ENCODE assay signal across 12 cellular contexts in the genomic region with DNA sequence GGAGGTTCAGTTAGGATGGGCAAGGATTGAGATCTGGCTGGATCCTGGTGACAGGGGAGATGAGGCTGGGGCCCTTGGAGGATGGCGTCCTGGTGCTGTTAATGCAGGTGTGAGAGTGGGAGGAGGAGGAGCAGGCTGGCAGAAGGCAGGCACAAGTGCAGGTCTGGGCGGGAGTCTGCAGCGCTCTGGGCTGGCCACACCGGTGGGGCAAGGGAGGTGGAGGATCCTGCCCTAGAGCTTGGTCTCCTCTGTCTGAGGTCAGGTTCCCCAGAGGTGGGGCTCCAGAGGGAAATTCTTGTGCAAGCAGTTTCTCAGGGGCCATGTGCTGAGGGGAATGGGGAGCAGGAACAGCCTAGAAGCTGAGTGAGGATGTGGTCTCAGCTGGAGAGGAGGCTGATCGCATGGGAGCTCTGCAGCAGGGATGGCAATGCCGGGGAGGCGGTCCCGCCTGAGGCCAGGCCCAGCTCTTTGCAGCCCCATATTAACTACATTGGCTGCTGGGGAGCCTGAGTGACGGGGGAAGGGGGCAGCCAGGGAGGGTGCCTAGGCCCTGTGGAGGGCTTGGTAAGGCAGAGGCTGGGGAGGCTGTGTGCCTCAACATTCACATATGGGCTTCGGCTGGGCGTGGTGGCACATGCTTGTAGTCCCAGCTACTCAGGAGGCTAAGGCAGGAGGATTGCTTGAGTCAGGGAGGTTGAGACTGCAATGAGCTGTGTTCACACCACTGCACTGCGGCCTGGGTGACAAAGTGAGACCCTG. TPM values are rescaled to one million over a fixed set of nuclear protein-coding genes. Genes with fewer than 3 reads are reported as not detected.
A peak's percentile ranks its signal among the peaks of the same experiment; 100 is the strongest.
DNase-seq lines count a peak whose midpoint lies in the region; ATAC-seq and TF ChIP-seq lines count a peak whose summit lies in the region.
"Not testable (repeated sequence)": the region's sequence is repeated elsewhere in the genome, so short reads cannot be mapped to it uniquely, and the experiment has no call there.
"Had no signal": no experiment of that assay in that cellular context is flagged by ENCODE, and none has a peak within 500 bp of the region (broad histone marks: within the 10 kb centered on the region; RNA-seq: fewer than 3 reads in every experiment).

No MANE protein-coding gene starts in this region.

- H3K27me3 Mint-ChIP-seq in activated CD4-positive, alpha-beta T cell treated with anti-CD3 and anti-CD28 coated beads, Interleukin-2, amount 10 ng/mL, durations not matched to agents 24 days and 14 days; activated T-cell treated with anti-CD3 and anti-CD28 coated beads, Interleukin-2, amount 50 U/mL, for 72 hours (ENCODE audit: low read depth); effector memory CD8-positive, alpha-beta T cell; natural killer cell treated with Interleukin-12 subunit alpha and Interleukin-12 subunit beta and Interleukin-15 and Interleukin-18, amount 100 ng/mL, for 72 hours: not testable (repeated sequence)

- peaks cover 67% of the 10 kb centered on the region for H3K4me1 Mint-ChIP-seq in activated CD4-positive, alpha-beta T cell treated with anti-CD3 and anti-CD28 coated beads, Interleukin-2, amount 10 ng/mL, durations not matched to agents 24 days and 14 days
- peaks cover 82% of the 10 kb centered on the region for H3K4me1 Mint-ChIP-seq in activated T-cell treated with anti-CD3 and anti-CD28 coated beads, Interleukin-2, amount 50 U/mL, for 72 hours (ENCODE audit: low read depth)
- peaks cover 52 to 66% of the 10 kb centered on the region in 2 donors for H3K4me1 Mint-ChIP-seq in effector memory CD8-positive, alpha-beta T cell (ENCODE audit: low read depth in 2 of 2)
- peaks cover 65 to 74% of the 10 kb centered on the region in 2 donors for H3K4me1 Mint-ChIP-seq in natural killer cell treated with Interleukin-12 subunit alpha and Interleukin-12 subunit beta and Interleukin-15 and Interleukin-18, amount 100 ng/mL, for 72 hours (ENCODE audit: low read depth in 2 of 2)

- TF ChIP-seq CTCF in HL-60 (IDR thresholded peaks at IDR 0.05; ENCODE audit: insufficient read depth, low read length), result not testable (repeated sequence)

- H3K27me3 ChIP-seq in HL-60 (ENCODE audit: insufficient read depth, poor library complexity, severe bottlenecking), result not testable (repeated sequence)

- peak overlapping the region; percentile 78; the same call in 1 of the 2 replicates for H3K27ac ChIP-seq in HL-60 (replicated peaks)

- peaks cover 35% of the 10 kb centered on the region for H3K36me3 Mint-ChIP-seq in activated CD4-positive, alpha-beta T cell treated with anti-CD3 and anti-CD28 coated beads, Interleukin-2, amount 10 ng/mL, durations not matched to agents 24 days and 14 days (ENCODE audit: low read depth)
- H3K36me3 Mint-ChIP-seq in activated T-cell treated with anti-CD3 and anti-CD28 coated beads, Interleukin-2, amount 50 U/mL, for 72 hours (ENCODE audit: insufficient read depth in 2 of 2), result not testable (repeated sequence)
- H3K36me3 Mint-ChIP-seq in effector memory CD8-positive, alpha-beta T cell (ENCODE audit: insufficient read depth), result peaks cover 17% of the 10 kb centered on the region
- H3K36me3 Mint-ChIP-seq in natural killer cell treated with Interleukin-12 subunit alpha and Interleukin-12 subunit beta and Interleukin-15 and Interleukin-18, amount 100 ng/mL, for 72 hours, result peaks cover 31% of the 10 kb centered on the region

- H3K27ac Mint-ChIP-seq in activated CD4-positive, alpha-beta T cell treated with anti-CD3 and anti-CD28 coated beads, Interleukin-2, amount 10 ng/mL, durations not matched to agents 24 days and 14 days, result peak overlapping the region; percentile 52
- not testable (repeated sequence) for H3K27ac Mint-ChIP-seq in activated T-cell treated with anti-CD3 and anti-CD28 coated beads, Interleukin-2, amount 50 U/mL, for 72 hours
- H3K27ac Mint-ChIP-seq in effector memory CD8-positive, alpha-beta T cell, result peak overlapping the region; percentile 46 to 76
- peak overlapping the region; percentile 82 to 92 for H3K27ac Mint-ChIP-seq in natural killer cell treated with Interleukin-12 subunit alpha and Interleukin-12 subunit beta and Interleukin-15 and Interleukin-18, amount 100 ng/mL, for 72 hours

- H3K4me3 Mint-ChIP-seq in activated CD4-positive, alpha-beta T cell treated with anti-CD3 and anti-CD28 coated beads, Interleukin-2, amount 10 ng/mL, durations not matched to agents 24 days and 14 days; activated T-cell treated with anti-CD3 and anti-CD28 coated beads, Interleukin-2, amount 50 U/mL, for 72 hours; effector memory CD8-positive, alpha-beta T cell: not testable (repeated sequence)
- H3K4me3 Mint-ChIP-seq in natural killer cell treated with Interleukin-12 subunit alpha and Interleukin-12 subunit beta and Interleukin-15 and Interleukin-18, amount 100 ng/mL, for 72 hours, result peak overlapping the region; percentile 69

- DNase-seq in HL-60 (ENCODE audit: low read depth in 1 of 2, low spot score in 1 of 2), result peak in 1 of 2 experiments; percentile 36
- DNase-seq in activated CD4-positive, alpha-beta T cell treated with anti-CD3 and anti-CD28 coated beads, Interleukin-2, amount 10 ng/mL, durations not matched to agents 24 days and 14 days, result peak; percentile 71
- not testable (repeated sequence) for DNase-seq in activated T-cell treated with anti-CD3 and anti-CD28 coated beads, Interleukin-2, amount 50 U/mL, for 72 hours; effector memory CD8-positive, alpha-beta T cell; natural killer cell treated with Interleukin-12 subunit alpha and Interleukin-12 subunit beta and Interleukin-15 and Interleukin-18, amount 100 ng/mL, for 72 hours (ENCODE audit: low spot score)

- H3K9me3 Mint-ChIP-seq in activated CD4-positive, alpha-beta T cell treated with anti-CD3 and anti-CD28 coated beads, Interleukin-2, amount 10 ng/mL, durations not matched to agents 24 days and 14 days; activated T-cell treated with anti-CD3 and anti-CD28 coated beads, Interleukin-2, amount 50 U/mL, for 72 hours; effector memory CD8-positive, alpha-beta T cell; natural killer cell treated with Interleukin-12 subunit alpha and Interleukin-12 subunit beta and Interleukin-15 and Interleukin-18, amount 100 ng/mL, for 72 hours: not testable (repeated sequence)

- ATAC-seq in activated T-cell treated with anti-CD3 and anti-CD28 coated beads, Interleukin-2, amount 50 U/mL, for 72 hours (replicated peaks in 1 of 2), result peak; percentile 63 to 81
- peak; percentile 48 for ATAC-seq in effector memory CD8-positive, alpha-beta T cell (replicated peaks)
- peak; percentile 51 to 69 for ATAC-seq in natural killer cell treated with Interleukin-12 subunit alpha and Interleukin-12 subunit beta and Interleukin-15 and Interleukin-18, amount 100 ng/mL, for 72 hours

- H3K4me3 ChIP-seq in HL-60 (replicated peaks; ENCODE audit: insufficient read depth, low read length), result not testable (repeated sequence)

- intact Hi-C loops in activated CD4-positive, alpha-beta T cell treated with anti-CD3 and anti-CD28 coated beads, Interleukin-2, amount 10 ng/mL, durations not matched to agents 24 days and 14 days (cut with micrococcal nuclease), result not testable (repeated sequence)

RNA-seq across cellular contexts. Expression of gene MMP25, which starts 6.4 kb away (rescaled TPM):
- 8.1 and 10.2 TPM in 2 replicates for total RNA-seq in activated CD4-positive, alpha-beta T cell treated with anti-CD3 and anti-CD28 coated beads, Interleukin-2, amount 10 ng/mL, durations not matched to agents 24 days and 14 days
- total RNA-seq in activated T-cell treated with anti-CD3 and anti-CD28 coated beads, Interleukin-2, amount 50 U/mL, for 72 hours, result 1 to 10 TPM; 2.3 to 5.2 TPM
- 10 to 100 TPM; 54.3 to 66.6 TPM for total RNA-seq in natural killer cell treated with Interleukin-12 subunit alpha and Interleukin-12 subunit beta and Interleukin-15 and Interleukin-18, amount 100 ng/mL, for 72 hours
- total RNA-seq: hepatocyte had no signal

RNA-seq across cellular contexts. Expression of gene IL32, which starts 12.7 kb away (rescaled TPM):
- total RNA-seq in activated CD4-positive, alpha-beta T cell treated with anti-CD3 and anti-CD28 coated beads, Interleukin-2, amount 10 ng/mL, durations not matched to agents 24 days and 14 days, result 918 and 934 TPM in 2 replicates
- 1,000 to 10,000 TPM; 1,427 to 2,251 TPM for total RNA-seq in activated T-cell treated with anti-CD3 and anti-CD28 coated beads, Interleukin-2, amount 50 U/mL, for 72 hours
- total RNA-seq in natural killer cell treated with Interleukin-12 subunit alpha and Interleukin-12 subunit beta and Interleukin-15 and Interleukin-18, amount 100 ng/mL, for 72 hours, result 1,000 to 10,000 TPM in 1 of 2 donors, 100 to 1,000 TPM in 1; 678 to 1,235 TPM

RNA-seq across cellular contexts. Expression of gene BICDL2, which starts 16.0 kb away (rescaled TPM):
- 0.43 and 0.63 TPM in 2 replicates for total RNA-seq in activated CD4-positive, alpha-beta T cell treated with anti-CD3 and anti-CD28 coated beads, Interleukin-2, amount 10 ng/mL, durations not matched to agents 24 days and 14 days
- total RNA-seq in activated T-cell treated with anti-CD3 and anti-CD28 coated beads, Interleukin-2, amount 50 U/mL, for 72 hours, result under 1 TPM in 1 of 2 donors, not detected in 1; 0.30 TPM
- under 1 TPM; 0.50 to 0.67 TPM for total RNA-seq in natural killer cell treated with Interleukin-12 subunit alpha and Interleukin-12 subunit beta and Interleukin-15 and Interleukin-18, amount 100 ng/mL, for 72 hours
- total RNA-seq: HT1080, M059J, osteoblast, pulmonary artery endothelial cell, Right ventricle myocardium superior, tibial nerve had no signal

RNA-seq across cellular contexts. Expression of gene THOC6, which starts 28.9 kb away (rescaled TPM):
- 55.3 and 57.0 TPM in 2 replicates for total RNA-seq in activated CD4-positive, alpha-beta T cell treated with anti-CD3 and anti-CD28 coated beads, Interleukin-2, amount 10 ng/mL, durations not matched to agents 24 days and 14 days
- 10 to 100 TPM; 49.1 to 50.9 TPM for total RNA-seq in activated T-cell treated with anti-CD3 and anti-CD28 coated beads, Interleukin-2, amount 50 U/mL, for 72 hours
- total RNA-seq in natural killer cell treated with Interleukin-12 subunit alpha and Interleukin-12 subunit beta and Interleukin-15 and Interleukin-18, amount 100 ng/mL, for 72 hours, result 10 to 100 TPM; 33.6 to 58.8 TPM

RNA-seq across cellular contexts. Expression of gene HCFC1R1, which starts 29.0 kb away (rescaled TPM):
- total RNA-seq in activated CD4-positive, alpha-beta T cell treated with anti-CD3 and anti-CD28 coated beads, Interleukin-2, amount 10 ng/mL, durations not matched to agents 24 days and 14 days, result 29.4 TPM in 2 replicates
- total RNA-seq in activated T-cell treated with anti-CD3 and anti-CD28 coated beads, Interleukin-2, amount 50 U/mL, for 72 hours, result 10 to 100 TPM; 27.6 to 32.8 TPM
- 10 to 100 TPM; 14.3 to 18.4 TPM for total RNA-seq in natural killer cell treated with Interleukin-12 subunit alpha and Interleukin-12 subunit beta and Interleukin-15 and Interleukin-18, amount 100 ng/mL, for 72 hours
